Comparison of ENCODE assay signal across 4 cellular contexts in genomic region chr5:54060919-54061318, GRCh38.
A peak's percentile ranks its signal among the peaks of the same experiment; 100 is the strongest.
DNase-seq lines count a peak whose midpoint lies in the region; ATAC-seq and TF ChIP-seq lines count a peak whose summit lies in the region.
"Not testable (repeated sequence)": the region's sequence is repeated elsewhere in the genome, so short reads cannot be mapped to it uniquely, and the experiment has no call there.

No MANE protein-coding gene starts in this region.

- H3K79me1 ChIP-seq in IMR-90 (ENCODE audit: low read depth in 1 of 2, low read length in 2 of 2), result not testable (repeated sequence)

- in situ Hi-C loops in IMR-90 (cut with MboI; ENCODE audit: low sequenced_read_pairs), result not testable (repeated sequence)

- not testable (repeated sequence) for H2AK9ac ChIP-seq in IMR-90 (replicated peaks; ENCODE audit: low read depth, low read length, poor library complexity)

- H3K27me3 ChIP-seq in GM23338 (ENCODE audit: insufficient read depth); IMR-90 (ENCODE audit: control insufficient read depth, insufficient read depth, low read length); endodermal cell (ENCODE audit: control insufficient read depth, insufficient read depth, low read length, poor library complexity, severe bottlenecking): not testable (repeated sequence)

- not testable (repeated sequence) for DNase-seq in GM23338 (ENCODE audit: low spot score); IMR-90; activated T-cell treated with anti-CD3 and anti-CD28 coated beads, Interleukin-2, amount 50 U/mL, for 72 hours
- DNase-seq in endodermal cell, result peak; percentile 59

- H3K79me2 ChIP-seq in GM23338 (replicated peaks; ENCODE audit: insufficient read depth), result not testable (repeated sequence)

- 0 out of 2 replicates have a peak overlapping the region, but pooled peaks have one; percentile 12 for H3K4me2 ChIP-seq in GM23338
- not testable (repeated sequence) for H3K4me2 ChIP-seq in IMR-90 (ENCODE audit: low read depth, low read length)

- not testable (repeated sequence) for H3K27me3 Mint-ChIP-seq in GM23338 (ENCODE audit: insufficient read depth, low read depth, poor library complexity); activated T-cell treated with anti-CD3 and anti-CD28 coated beads, Interleukin-2, amount 50 U/mL, for 72 hours (ENCODE audit: low read depth); endodermal cell (ENCODE audit: insufficient read depth)

- not testable (repeated sequence) for H3K36me3 ChIP-seq in GM23338 (ENCODE audit: insufficient read depth); IMR-90 (ENCODE audit: control insufficient read depth, insufficient read depth, low read length); endodermal cell (ENCODE audit: control insufficient read depth, insufficient read depth, low read length)

- POLR2A ChIA-PET in IMR-90 (lab: Charles Lee; ENCODE audit: unreplicated experiment), result not testable (repeated sequence)

- not testable (repeated sequence) for H2BK20ac ChIP-seq in IMR-90 (ENCODE audit: low read depth, low read length)

- not testable (repeated sequence) for BruUV-seq in IMR-90 (replicated peaks; lab: Mats Ljungman, UMichigan)

- H3K4me3 Mint-ChIP-seq in GM23338; activated T-cell treated with anti-CD3 and anti-CD28 coated beads, Interleukin-2, amount 50 U/mL, for 72 hours; endodermal cell: not testable (repeated sequence)

- not testable (repeated sequence) for H3K27ac ChIP-seq in GM23338 (ENCODE audit: low read depth); IMR-90 (ENCODE audit: insufficient read depth, low read length); endodermal cell (ENCODE audit: low read depth, low read length)

- H4K91ac ChIP-seq in IMR-90 (ENCODE audit: insufficient read depth, low read depth, low read length), result peak overlapping the region; percentile 36; the same call in 1 of the 2 replicates

- H4K8ac ChIP-seq in IMR-90 (ENCODE audit: low read depth in 2 of 2, low read length in 2 of 2), result not testable (repeated sequence)

- H3K9me2 ChIP-seq in GM23338 (ENCODE audit: insufficient read depth), result not testable (repeated sequence)

- not testable (repeated sequence) for H2BK5ac ChIP-seq in IMR-90 (ENCODE audit: low read depth, low read length, poor library complexity, severe bottlenecking)

- H2BK120ac ChIP-seq in IMR-90 (ENCODE audit: low read depth, low read length), result 0 out of 2 replicates have a peak overlapping the region, but pooled peaks have one; percentile 28

- not testable (repeated sequence) for H3K56ac ChIP-seq in IMR-90 (ENCODE audit: extremely low read depth, insufficient read depth, low read length)

- not testable (repeated sequence) for H3K4me3 ChIP-seq in GM23338; IMR-90 (ENCODE audit: insufficient read depth, low read depth, low read length); endodermal cell (ENCODE audit: low read length)

- not testable (repeated sequence) for H3K23ac ChIP-seq in IMR-90 (ENCODE audit: low read depth, low read length)

- H3K9me3 Mint-ChIP-seq in GM23338; activated T-cell treated with anti-CD3 and anti-CD28 coated beads, Interleukin-2, amount 50 U/mL, for 72 hours; endodermal cell: not testable (repeated sequence)

- peaks cover 15% of the 10 kb centered on the region for H3K36me3 Mint-ChIP-seq in GM23338 (ENCODE audit: low read depth)
- H3K36me3 Mint-ChIP-seq in activated T-cell treated with anti-CD3 and anti-CD28 coated beads, Interleukin-2, amount 50 U/mL, for 72 hours (ENCODE audit: insufficient read depth in 2 of 2), result not testable (repeated sequence)
- peaks cover 14% of the 10 kb centered on the region for H3K36me3 Mint-ChIP-seq in endodermal cell (ENCODE audit: low read depth)

- intact Hi-C loops in IMR-90 (cut with micrococcal nuclease), result loop anchor here (5.0 kb wide), 2 partner anchors 39 to 579 kb away; partner anchors contain the start of gene FST

- TF ChIP-seq CTCF in GM23338 (conservative IDR thresholded peaks at IDR 0.05; ENCODE audit: low read depth in 2 of 2); IMR-90 (conservative IDR thresholded peaks at IDR 0.05; ENCODE audit: low read depth, low read length); endodermal cell (conservative IDR thresholded peaks at IDR 0.05): not testable (repeated sequence)

- H4K5ac ChIP-seq in IMR-90 (ENCODE audit: low read depth, low read length), result not testable (repeated sequence)

- CTCF ChIA-PET in IMR-90 (lab: Yijun Ruan, JAX), result interaction anchor here (1.2 kb wide), 1 partner anchor 30 kb away, joined by 3 read pairs; no protein-coding TSS in a partner anchor

- H2AK5ac ChIP-seq in IMR-90 (ENCODE audit: low read depth, low read length), result peak overlapping the region; percentile 52; the same call in 1 of the 2 replicates

- H3K14ac ChIP-seq in IMR-90 (replicated peaks; ENCODE audit: low read depth, low read length), result not testable (repeated sequence)

- peaks cover 23% of the 10 kb centered on the region; the same call in 2 of the 3 replicates for H3K4me1 Mint-ChIP-seq in GM23338
- H3K4me1 Mint-ChIP-seq in activated T-cell treated with anti-CD3 and anti-CD28 coated beads, Interleukin-2, amount 50 U/mL, for 72 hours (ENCODE audit: low read depth), result not testable (repeated sequence)
- peaks cover 12% of the 10 kb centered on the region for H3K4me1 Mint-ChIP-seq in endodermal cell

- H3K9me1 ChIP-seq in IMR-90 (ENCODE audit: insufficient read depth, low read length), result not testable (repeated sequence)

- peaks cover 12% of the 10 kb centered on the region for H3K4me1 ChIP-seq in GM23338 (ENCODE audit: insufficient read depth)
- H3K4me1 ChIP-seq in IMR-90 (ENCODE audit: control insufficient read depth, insufficient read depth, low read length); endodermal cell (ENCODE audit: control insufficient read depth, insufficient read depth, low read length): not testable (repeated sequence)

- not testable (repeated sequence) for ATAC-seq in GM23338; IMR-90 (ENCODE audit: low read depth); activated T-cell treated with anti-CD3 and anti-CD28 coated beads, Interleukin-2, amount 50 U/mL, for 72 hours (replicated peaks in 1 of 2)

- not testable (repeated sequence) for H3K4ac ChIP-seq in IMR-90 (ENCODE audit: low read depth, low read length)

- H2AFZ ChIP-seq in GM23338; IMR-90 (replicated peaks; ENCODE audit: low read length, poor library complexity): not testable (repeated sequence)

- H3K18ac ChIP-seq in IMR-90 (ENCODE audit: low read depth, low read length), result not testable (repeated sequence)

- H3K27ac Mint-ChIP-seq in GM23338, endodermal cell: not testable (repeated sequence)
- H3K27ac Mint-ChIP-seq in activated T-cell treated with anti-CD3 and anti-CD28 coated beads, Interleukin-2, amount 50 U/mL, for 72 hours, result peak overlapping the region; percentile 70

- TF ChIP-seq RAD21 in IMR-90 (IDR thresholded peaks at IDR 0.05; ENCODE audit: low read length), result not testable (repeated sequence)

- 80% methylated on average over 1 of the region's 3 CpGs; no CpG with 5 or more reads in 1 of the 2 experiments for WGBS in IMR-90 (ENCODE audit: extremely low coverage in 2 of 2, insufficient read length in 1 of 2), 2 experiments
- WGBS in endodermal cell (ENCODE audit: insufficient coverage in 1 of 2, insufficient read length in 1 of 2), 2 experiments, result 79 to 100% methylated on average over 1 to 3 of the region's 3 CpGs

- dilution Hi-C loops in IMR-90 (cut with HindIII; ENCODE audit: low sequenced_read_pairs, unreplicated experiment), result not testable (repeated sequence)

- not testable (repeated sequence) for H4K20me1 ChIP-seq in GM23338 (replicated peaks; ENCODE audit: insufficient read depth); IMR-90 (ENCODE audit: insufficient read depth, low read length)

- not testable (repeated sequence) for H3K9ac ChIP-seq in IMR-90 (ENCODE audit: low read depth, low read length); endodermal cell (ENCODE audit: extremely low read depth, low read length, poor library complexity, severe bottlenecking)

- H2BK15ac ChIP-seq in IMR-90 (ENCODE audit: low read depth, low read length), result not testable (repeated sequence)

- H3K9me3 ChIP-seq in IMR-90 (ENCODE audit: control insufficient read depth, insufficient read depth, low read length); endodermal cell (ENCODE audit: control insufficient read depth, low read length): not testable (repeated sequence)

- H3F3A ChIP-seq in GM23338 (replicated peaks; ENCODE audit: low read depth), result not testable (repeated sequence)

- not testable (repeated sequence) for TF ChIP-seq POLR2A in IMR-90 (IDR thresholded peaks at IDR 0.05; ENCODE audit: low read depth, low read length)
